ENCODE assay signal across 17 cellular contexts in the genomic region with DNA sequence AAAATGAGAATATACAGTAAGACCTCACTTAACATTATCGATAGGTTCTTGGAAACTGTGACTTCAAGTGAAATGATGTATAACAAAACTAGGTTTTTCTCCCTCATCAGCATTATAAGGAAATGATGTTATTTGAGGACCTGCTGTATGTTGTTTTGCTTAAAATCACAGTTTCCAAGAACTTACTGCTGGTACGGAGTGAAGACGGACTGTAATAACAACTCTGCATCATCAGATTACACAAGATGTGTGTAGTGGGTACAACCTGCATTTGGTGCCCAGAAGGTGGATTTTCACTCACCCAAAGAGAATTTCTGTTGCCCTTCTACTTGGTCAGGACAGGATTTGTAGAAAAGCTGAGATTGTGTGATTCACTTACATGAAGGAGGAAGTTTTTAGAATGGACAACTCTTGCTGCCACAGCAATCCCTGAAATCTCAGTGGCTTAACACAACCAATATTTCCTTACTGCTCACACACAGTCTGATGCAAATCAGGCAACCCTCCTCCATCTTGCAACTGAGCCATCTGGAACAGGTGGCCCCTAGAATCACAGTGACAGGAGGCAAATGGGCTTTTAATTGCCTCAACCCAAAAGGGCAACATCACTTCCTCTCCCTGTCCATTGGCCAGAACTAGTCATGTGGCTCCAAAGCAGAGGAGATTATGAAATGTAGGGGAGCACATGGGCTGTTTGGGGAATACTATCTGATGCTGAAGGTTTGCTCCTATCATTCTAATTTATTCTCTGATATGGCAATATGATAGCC.
DNase-seq lines count a peak whose midpoint lies in the region; ATAC-seq and TF ChIP-seq lines count a peak whose summit lies in the region.
"Had no signal": no experiment of that assay in that cellular context is flagged by ENCODE, and none has a peak within 500 bp of the region (broad histone marks: within the 10 kb centered on the region; RNA-seq: fewer than 3 reads in every experiment).

No MANE protein-coding gene starts in this region.

- H3K9me3 ChIP-seq in Karpas-422 (ENCODE audit: low read length): peaks cover 7% of the 10 kb centered on the region; the same call in 1 of the 2 replicates
- no peaks in the 10 kb centered on the region for H3K9me3 ChIP-seq in SU-DHL-6 (ENCODE audit: insufficient read depth, low read length)
- no peaks in the 10 kb centered on the region for H3K9me3 ChIP-seq in mucosa of descending colon

- H3K4me3 ChIP-seq in Karpas-422 (ENCODE audit: low read length) (no peak overlapping the region), SU-DHL-6 (ENCODE audit: insufficient read depth, low read length, poor library complexity, severe bottlenecking) (no peak overlapping the region), mucosa of descending colon (no peak overlapping the region)
- H3K4me3 ChIP-seq: SK-N-MC had no signal

- intact Hi-C loops in mucosa of descending colon (cut with DNase I, micrococcal nuclease): no loop called here

- H3K27ac Mint-ChIP-seq in activated T-cell treated with anti-CD3 and anti-CD28 coated beads, Interleukin-2, amount 50 U/mL, for 24 hours: peak overlapping the region; percentile 71
- H3K27ac Mint-ChIP-seq: CD4-positive, CD25-positive, alpha-beta regulatory T cell; nephron progenitor cell; stimulated activated memory B cell treated with anti-CD40 and anti-IgM and Interleukin-4, amounts not matched to agents 10 μg/mL and 1 μg/mL and 100 μg/mL, for 72 hours had no signal

- H3K79me2 ChIP-seq in Karpas-422 (ENCODE audit: low read length) (no peaks in the 10 kb centered on the region), SU-DHL-6 (ENCODE audit: insufficient read depth, low read length) (no peaks in the 10 kb centered on the region)

- H3K9me2 ChIP-seq in Karpas-422 (replicated peaks; ENCODE audit: insufficient read depth, low read length) (no peaks in the 10 kb centered on the region), SU-DHL-6 (replicated peaks; ENCODE audit: insufficient read depth, low read length) (no peaks in the 10 kb centered on the region)

- H3K27me3 Mint-ChIP-seq in activated T-cell treated with anti-CD3 and anti-CD28 coated beads, Interleukin-2, amount 50 U/mL, for 24 hours: no peaks in the 10 kb centered on the region
- H3K27me3 Mint-ChIP-seq: CD4-positive, CD25-positive, alpha-beta regulatory T cell; stimulated activated memory B cell treated with anti-CD40 and anti-IgM and Interleukin-4, amounts not matched to agents 10 μg/mL and 1 μg/mL and 100 μg/mL, for 72 hours had no signal

- H3K27ac ChIP-seq in Karpas-422 (ENCODE audit: low read length) (peak overlapping the region; percentile 78), SU-DHL-6 (ENCODE audit: low read depth, low read length) (peak overlapping the region; percentile 38)
- H3K27ac ChIP-seq: SK-N-MC had no signal

- H3F3A ChIP-seq in SU-DHL-6 (ENCODE audit: insufficient read depth): peaks cover 15% of the 10 kb centered on the region

- no peak overlapping the region for H3K4me3 Mint-ChIP-seq in activated T-cell treated with anti-CD3 and anti-CD28 coated beads, Interleukin-2, amount 50 U/mL, for 24 hours
- H3K4me3 Mint-ChIP-seq: CD4-positive, CD25-positive, alpha-beta regulatory T cell; nephron progenitor cell; stimulated activated memory B cell treated with anti-CD40 and anti-IgM and Interleukin-4, amounts not matched to agents 10 μg/mL and 1 μg/mL and 100 μg/mL, for 72 hours had no signal

- H3K4me1 ChIP-seq in Karpas-422 (ENCODE audit: low read length) (peaks cover 37% of the 10 kb centered on the region), mucosa of descending colon (ENCODE audit: low read depth) (no peaks in the 10 kb centered on the region)

- peaks cover 74% of the 10 kb centered on the region for H3K36me3 Mint-ChIP-seq in activated T-cell treated with anti-CD3 and anti-CD28 coated beads, Interleukin-2, amount 50 U/mL, for 24 hours (ENCODE audit: low read depth)
- H3K36me3 Mint-ChIP-seq: stimulated activated memory B cell treated with anti-CD40 and anti-IgM and Interleukin-4, amounts not matched to agents 10 μg/mL and 1 μg/mL and 100 μg/mL, for 72 hours had no signal

- peak overlapping the region; percentile 42 for H3K4me2 ChIP-seq in Karpas-422 (ENCODE audit: low read depth, low read length, poor library complexity, severe bottlenecking)
- no peak overlapping the region for H3K4me2 ChIP-seq in SU-DHL-6 (ENCODE audit: low read depth, low read length, poor library complexity, severe bottlenecking)

- ATAC-seq in mucosa of descending colon (no peak), GM18907 (IDR thresholded peaks at IDR 0.05; ENCODE audit: unreplicated experiment) (no peak)
- ATAC-seq: left colon; stimulated activated memory B cell treated with anti-CD40 and anti-IgM and Interleukin-4, amounts not matched to agents 10 μg/mL and 1 μg/mL and 100 μg/mL, for 72 hours had no signal

- H3K27me3 ChIP-seq in Karpas-422 (ENCODE audit: low read length) (no peaks in the 10 kb centered on the region), SU-DHL-6 (ENCODE audit: low read length) (no peaks in the 10 kb centered on the region)

- no peak for DNase-seq in activated T-cell treated with anti-CD3 and anti-CD28 coated beads, Interleukin-2, amount 50 U/mL, for 24 hours
- DNase-seq in activated T-cell treated with anti-CD3 and anti-CD28 coated beads for 4 hours (no peak), Karpas-422 (peak; percentile 90), myocyte (ENCODE audit: low read depth) (peak; percentile 61), mucosa of descending colon (no peak), NCI-H1417 treated with DMSO at 0.1 percent for 48 hours (lab: John Stamatoyannopoulos, UW) (no peak)
- DNase-seq: activated effector memory CD4-positive, alpha-beta T cell treated with anti-CD3 and anti-CD28 coated beads, Interleukin-2, amount 50 U/mL, for 16 hours; head of caudate nucleus; left colon; NCI-H1105 treated with DMSO at 0.1 percent for 48 hours; NCI-H2107; nephron progenitor cell had no signal

- H3K36me3 ChIP-seq in Karpas-422 (ENCODE audit: insufficient read depth, low read length) (no peaks in the 10 kb centered on the region; the same call in 1 of the 2 replicates), SU-DHL-6 (ENCODE audit: low read length) (peaks cover 16% of the 10 kb centered on the region; the same call in 1 of the 2 replicates), mucosa of descending colon (ENCODE audit: low read depth) (no peaks in the 10 kb centered on the region)

- H2AFZ ChIP-seq in Karpas-422 (ENCODE audit: low read length) (no peak overlapping the region), SU-DHL-6 (ENCODE audit: low read depth, low read length, severe bottlenecking) (no peak overlapping the region)

- TF ChIP-seq CTCF in SU-DHL-6 (IDR thresholded peaks at IDR 0.05; ENCODE audit: insufficient read depth, low read length, poor library complexity, severe bottlenecking) (no peak), mucosa of descending colon (IDR thresholded peaks at IDR 0.05) (no peak)

- H3K9me3 Mint-ChIP-seq in activated T-cell treated with anti-CD3 and anti-CD28 coated beads, Interleukin-2, amount 50 U/mL, for 24 hours: no peaks in the 10 kb centered on the region
- H3K9me3 Mint-ChIP-seq: nephron progenitor cell had no signal

- peaks cover 11% of the 10 kb centered on the region for H3K4me1 Mint-ChIP-seq in activated T-cell treated with anti-CD3 and anti-CD28 coated beads, Interleukin-2, amount 50 U/mL, for 24 hours (ENCODE audit: low read depth)
- H3K4me1 Mint-ChIP-seq: stimulated activated memory B cell treated with anti-CD40 and anti-IgM and Interleukin-4, amounts not matched to agents 10 μg/mL and 1 μg/mL and 100 μg/mL, for 72 hours had no signal

- H4K20me1 ChIP-seq in Karpas-422 (ENCODE audit: insufficient read depth, low read depth, low read length): no peaks in the 10 kb centered on the region
- no peaks in the 10 kb centered on the region for H4K20me1 ChIP-seq in SU-DHL-6 (ENCODE audit: low read depth, low read length)

- 0 out of 2 replicates have a peak overlapping the region, but pooled peaks have one; percentile 4 for H3K9ac ChIP-seq in Karpas-422 (ENCODE audit: low read length)
- H3K9ac ChIP-seq in SU-DHL-6 (ENCODE audit: low read length): no peak overlapping the region

Comparison
In these comparisons a context has a peak if more than half of its experiments do, and no peak if none do; other contexts are left out.
1. DNase-seq: peak in Karpas-422 (single experiment) and myocyte (single experiment); none in activated T-cell treated with anti-CD3 and anti-CD28 coated beads, Interleukin-2, amount 50 U/mL, for 24 hours (single experiment), activated T-cell treated with anti-CD3 and anti-CD28 coated beads for 4 hours (single experiment), mucosa of descending colon (0 of 3) and NCI-H1417 treated with DMSO at 0.1 percent for 48 hours (single experiment).